Comparison of ENCODE assay signal across 9 cellular contexts in genomic region chr1:179036844-179037465, GRCh38. TPM values are rescaled to one million over a fixed set of nuclear protein-coding genes. Genes with fewer than 3 reads are reported as not detected.
DNase-seq lines count a peak whose midpoint lies in the region; ATAC-seq and TF ChIP-seq lines count a peak whose summit lies in the region.
"Had no signal": no experiment of that assay in that cellular context is flagged by ENCODE, and none has a peak within 500 bp of the region (broad histone marks: within the 10 kb centered on the region; RNA-seq: fewer than 3 reads in every experiment).

No MANE protein-coding gene starts in this region.

- DNase-seq in GM10266 (ENCODE audit: extremely low spot score), result peak; percentile 51
- no peak for DNase-seq in Panc1 (ENCODE audit: low read depth, low spot score)
- peak; percentile 64 for DNase-seq in kidney tubule cell (ENCODE audit: low spot score)
- no peak for DNase-seq in NCI-H146 (lab: John Stamatoyannopoulos, UW)
- DNase-seq in ecto neural progenitor cell (ENCODE audit: low spot score), result no peak
- DNase-seq: psoas muscle had no signal

- peak overlapping the region; percentile 60; the same call in 1 of the 2 replicates for H3K27ac ChIP-seq in Panc1 (ENCODE audit: low read length)
- H3K27ac ChIP-seq: psoas muscle had no signal

- TF ChIP-seq CTCF in GM10266 (IDR thresholded peaks at IDR 0.05; ENCODE audit: control insufficient read depth, insufficient read depth, low read depth, missing control alignments) (no peak), Panc1 (IDR thresholded peaks at IDR 0.05) (no peak)

- peak; percentile 43 for ATAC-seq in GM21825 (IDR thresholded peaks at IDR 0.05; ENCODE audit: unreplicated experiment)
- ATAC-seq in Panc1, result peak; percentile 59
- no peak for ATAC-seq in GM19467 (IDR thresholded peaks at IDR 0.05; ENCODE audit: unreplicated experiment)
- ATAC-seq in GM19324 (IDR thresholded peaks at IDR 0.05; ENCODE audit: low FRiP score, unreplicated experiment), result no peak

- BruUV-seq in Panc1 (replicated peaks; lab: Mats Ljungman, UMichigan), result TSS peak; percentile 9

- in situ Hi-C loops in Panc1 (cut with HindIII; ENCODE audit: low pct_unique_long_range_greater_than_20kb, low sequenced_read_pairs), result no loop called here

- H3K9me3 ChIP-seq in Panc1 (ENCODE audit: control insufficient read depth, insufficient read depth, low read depth, low read length), result no peaks in the 10 kb centered on the region
- H3K9me3 ChIP-seq: psoas muscle had no signal

- H3K4me1 ChIP-seq in Panc1 (ENCODE audit: control insufficient read depth, insufficient read depth, low read length), result peaks cover 33% of the 10 kb centered on the region

- no peak overlapping the region for H3K4me3 ChIP-seq in Panc1 (ENCODE audit: low read depth in 2 of 2, low read length in 2 of 2)
- H3K4me3 ChIP-seq: psoas muscle had no signal

- intact Hi-C loops in Panc1 (cut with micrococcal nuclease; ENCODE audit: unreplicated experiment), result no loop called here

- POLR2A ChIA-PET in Panc1 (lab: Charles Lee), result no interaction called here

- no peaks in the 10 kb centered on the region for H3K36me3 ChIP-seq in Panc1 (ENCODE audit: control insufficient read depth, insufficient read depth, low read length)

- CTCF ChIA-PET in Panc1 (lab: Charles Lee), result no interaction called here

- no peaks in the 10 kb centered on the region for H3K27me3 ChIP-seq in Panc1 (ENCODE audit: control insufficient read depth, insufficient read depth, low read length)

RNA-seq across cellular contexts. Expression of gene FAM20B, which starts 11.3 kb away (rescaled TPM):
- 49.9 TPM for total RNA-seq in Panc1 (2021; ENCODE audit: unreplicated experiment)
- 11.1 TPM for polyA plus RNA-seq in Panc1 (2012; ENCODE audit: insufficient read length)

RNA-seq across cellular contexts. Expression of gene TOR3A, which starts 44.9 kb away (rescaled TPM):
- total RNA-seq in Panc1 (2021; ENCODE audit: unreplicated experiment), result 51.5 TPM
- 62.3 TPM for polyA plus RNA-seq in Panc1 (2012; ENCODE audit: insufficient read length)

Comparison
In these comparisons a context has a peak if more than half of its experiments do, and no peak if none do; other contexts are left out.
1. DNase-seq: peak in GM10266 (single experiment) and kidney tubule cell (single experiment); none in Panc1 (single experiment), NCI-H146 (single experiment) and ecto neural progenitor cell (single experiment).
2. ATAC-seq: peak in GM21825 (single experiment) and Panc1 (single experiment); none in GM19467 (single experiment) and GM19324 (single experiment).